Comparison of ENCODE assay signal across 2 cellular contexts in genomic region chr10:94066411-94066810, GRCh38.
A peak's percentile ranks its signal among the peaks of the same experiment; 100 is the strongest.
TF ChIP-seq lines count a peak whose summit lies in the region.

No MANE protein-coding gene starts in this region.

TF ChIP-seq in IMR-90, 13 proteins besides CTCF, POLR2A, EP300 and RAD21 (continued from another document):
- TF ChIP-seq ELK1 (IDR thresholded peaks at IDR 0.05; ENCODE audit: borderline replicate concordance, low read depth, low read length) (no peak), MXI1 (IDR thresholded peaks at IDR 0.05; ENCODE audit: borderline replicate concordance, low read depth, low read length) (peak; percentile 83), MAFK (IDR thresholded peaks at IDR 0.05; ENCODE audit: low read depth, low read length) (no peak), USF2 (IDR thresholded peaks at IDR 0.05; ENCODE audit: low read depth, low read length) (no peak), FOS (IDR thresholded peaks at IDR 0.05; ENCODE audit: low read depth, low read length) (no peak)

TF ChIP-seq in GM12878, 131 proteins besides CTCF, POLR2A, EP300 and RAD21:
- TF ChIP-seq REST (IDR thresholded peaks at IDR 0.05; ENCODE audit: low read depth, low read length) (peak; percentile 87), POU2F2 (IDR thresholded peaks at IDR 0.05; ENCODE audit: borderline replicate concordance, low read depth, low read length) (no peak), TCF3 (IDR thresholded peaks at IDR 0.05; ENCODE audit: borderline replicate concordance, insufficient read depth, low read depth, low read length) (no peak), ATF3 (IDR thresholded peaks at IDR 0.05; ENCODE audit: borderline replicate concordance, extremely low read depth, low read depth, low read length) (no peak), SUPT20H (IDR thresholded peaks at IDR 0.05; ENCODE audit: borderline replicate concordance, control insufficient read depth, low read depth, low read length) (no peak)
